14 cellular contexts compared by ENCODE assay signal in genomic region chr4:186486172-186486571, GRCh38.
A peak's percentile ranks its signal among the peaks of the same experiment; 100 is the strongest.
DNase-seq lines count a peak whose midpoint lies in the region; TF ChIP-seq lines count a peak whose summit lies in the region.
"Had no signal": no experiment of that assay in that cellular context is flagged by ENCODE, and none has a peak within 500 bp of the region (broad histone marks: within the 10 kb centered on the region; RNA-seq: fewer than 3 reads in every experiment).

No MANE protein-coding gene starts in this region.

- H3K9me3 ChIP-seq in mesodermal cell (ENCODE audit: control insufficient read depth, low read length) = peaks cover 15% of the 10 kb centered on the region
- H3K9me3 ChIP-seq in tibial nerve = peaks cover 0 to 5% (median 0%) of the 10 kb centered on the region in 4 donors

- TF ChIP-seq POLR2A in tibial nerve (IDR thresholded peaks at IDR 0.05) = no peak

- no peaks in the 10 kb centered on the region for H3K4me1 ChIP-seq in mesodermal cell (ENCODE audit: control insufficient read depth, insufficient read depth, low read length, poor library complexity, severe bottlenecking)
- peaks cover 0 to 8% (median 0%) of the 10 kb centered on the region in 4 donors for H3K4me1 ChIP-seq in tibial nerve

- no peak overlapping the region for H3K27ac Mint-ChIP-seq in activated naive CD4-positive, alpha-beta T cell treated with anti-CD3 and anti-CD28 coated beads, Interleukin-2, amount 10 ng/mL, durations not matched to agents 7 days and 5 days
- H3K27ac Mint-ChIP-seq: activated CD4-positive, alpha-beta T cell treated with anti-CD3 and anti-CD28 coated beads for 36 hours; natural killer cell treated with Interleukin-12 subunit alpha and Interleukin-12 subunit beta and Interleukin-15 and Interleukin-18, amount 100 ng/mL, for 72 hours had no signal

- H3K4me3 Mint-ChIP-seq in activated naive CD4-positive, alpha-beta T cell treated with anti-CD3 and anti-CD28 coated beads, Interleukin-2, amount 10 ng/mL, durations not matched to agents 7 days and 5 days = no peak overlapping the region
- H3K4me3 Mint-ChIP-seq: activated CD4-positive, alpha-beta T cell treated with anti-CD3 and anti-CD28 coated beads for 36 hours; natural killer cell treated with Interleukin-12 subunit alpha and Interleukin-12 subunit beta and Interleukin-15 and Interleukin-18, amount 100 ng/mL, for 72 hours had no signal

- H3K36me3 ChIP-seq in mesodermal cell (ENCODE audit: control insufficient read depth, insufficient read depth, low read length) = no peaks in the 10 kb centered on the region
- no peaks in the 10 kb centered on the region for H3K36me3 ChIP-seq in tibial nerve
- H3K36me3 ChIP-seq: transverse colon had no signal

- CTCF ChIA-PET in activated naive CD4-positive, alpha-beta T cell treated with anti-CD3 and anti-CD28 coated beads, Interleukin-2, amount 10 ng/mL, durations not matched to agents 7 days and 5 days (lab: Charles Lee) = no interaction called here

- no peaks in the 10 kb centered on the region for H3K27me3 Mint-ChIP-seq in activated naive CD4-positive, alpha-beta T cell treated with anti-CD3 and anti-CD28 coated beads, Interleukin-2, amount 10 ng/mL, durations not matched to agents 7 days and 5 days
- H3K27me3 Mint-ChIP-seq: activated CD4-positive, alpha-beta T cell treated with anti-CD3 and anti-CD28 coated beads for 36 hours; natural killer cell treated with Interleukin-12 subunit alpha and Interleukin-12 subunit beta and Interleukin-15 and Interleukin-18, amount 100 ng/mL, for 72 hours had no signal

- H3K27ac ChIP-seq in caudate nucleus (ENCODE audit: low read depth, low read length) (peak overlapping the region; percentile 16), mesodermal cell (ENCODE audit: low read depth, low read length, severe bottlenecking) (no peak overlapping the region), tibial nerve (peak overlapping the region in 1 of 4 donors; percentile 82)
- H3K27ac ChIP-seq: transverse colon had no signal

- TF ChIP-seq EP300 in tibial nerve (IDR thresholded peaks at IDR 0.05) = no peak

- H3K4me1 Mint-ChIP-seq in activated naive CD4-positive, alpha-beta T cell treated with anti-CD3 and anti-CD28 coated beads, Interleukin-2, amount 10 ng/mL, durations not matched to agents 7 days and 5 days = no peaks in the 10 kb centered on the region
- H3K4me1 Mint-ChIP-seq: activated CD4-positive, alpha-beta T cell treated with anti-CD3 and anti-CD28 coated beads for 36 hours had no signal

- H3K27me3 ChIP-seq in tibial nerve = no peaks in the 10 kb centered on the region
- H3K27me3 ChIP-seq: transverse colon had no signal

- WGBS in mesodermal cell (ENCODE audit: insufficient coverage in 2 of 2), 2 experiments = 57 to 64% methylated on average over 11 of the region's 11 CpGs
- WGBS in tibial nerve, 2 donors = 11% methylated on average over 11 of the region's 11 CpGs

- no peaks in the 10 kb centered on the region for H3K36me3 Mint-ChIP-seq in activated naive CD4-positive, alpha-beta T cell treated with anti-CD3 and anti-CD28 coated beads, Interleukin-2, amount 10 ng/mL, durations not matched to agents 7 days and 5 days
- H3K36me3 Mint-ChIP-seq: natural killer cell treated with Interleukin-12 subunit alpha and Interleukin-12 subunit beta and Interleukin-15 and Interleukin-18, amount 100 ng/mL, for 72 hours had no signal

- DNase-seq in M059J (ENCODE audit: low read depth) (peak; percentile 41), caudate nucleus (lab: John Stamatoyannopoulos, UW) (peak in 13 of 61 donors; percentile 1 to 33 (median 10)), tibial nerve (ENCODE audit: low spot score in 2 of 2) (no peak), NCI-H748 treated with DMSO at 0.1 percent for 48 hours (lab: John Stamatoyannopoulos, UW) (no peak)
- DNase-seq in activated naive CD4-positive, alpha-beta T cell treated with anti-CD3 and anti-CD28 coated beads, Interleukin-2, amount 50 U/mL, for 16 hours = no peak
- no peak for DNase-seq in activated naive CD4-positive, alpha-beta T cell treated with anti-CD3 and anti-CD28 coated beads, Interleukin-2, amount 10 ng/mL, durations not matched to agents 7 days and 5 days
- DNase-seq: activated CD4-positive, alpha-beta T cell treated with anti-CD3 and anti-CD28 coated beads for 36 hours; activated gamma-delta T cell; effector CD8-positive, alpha-beta T cell; MM.1S; NCI-H510A treated with DMSO at 0.1 percent for 48 hours; transverse colon had no signal

- TF ChIP-seq CTCF in tibial nerve (IDR thresholded peaks at IDR 0.05) = no peak

- H3K9me3 Mint-ChIP-seq in activated naive CD4-positive, alpha-beta T cell treated with anti-CD3 and anti-CD28 coated beads, Interleukin-2, amount 10 ng/mL, durations not matched to agents 7 days and 5 days = peaks cover 16% of the 10 kb centered on the region

- H3K4me3 ChIP-seq in mesodermal cell (ENCODE audit: extremely low read depth, insufficient read depth, low read length, poor library complexity, severe bottlenecking) (peak overlapping the region; percentile 14), tibial nerve (peak overlapping the region; percentile 28 to 51 (median 35))
